Comparison of ENCODE assay signal across 1 cellular context in the genomic region with DNA sequence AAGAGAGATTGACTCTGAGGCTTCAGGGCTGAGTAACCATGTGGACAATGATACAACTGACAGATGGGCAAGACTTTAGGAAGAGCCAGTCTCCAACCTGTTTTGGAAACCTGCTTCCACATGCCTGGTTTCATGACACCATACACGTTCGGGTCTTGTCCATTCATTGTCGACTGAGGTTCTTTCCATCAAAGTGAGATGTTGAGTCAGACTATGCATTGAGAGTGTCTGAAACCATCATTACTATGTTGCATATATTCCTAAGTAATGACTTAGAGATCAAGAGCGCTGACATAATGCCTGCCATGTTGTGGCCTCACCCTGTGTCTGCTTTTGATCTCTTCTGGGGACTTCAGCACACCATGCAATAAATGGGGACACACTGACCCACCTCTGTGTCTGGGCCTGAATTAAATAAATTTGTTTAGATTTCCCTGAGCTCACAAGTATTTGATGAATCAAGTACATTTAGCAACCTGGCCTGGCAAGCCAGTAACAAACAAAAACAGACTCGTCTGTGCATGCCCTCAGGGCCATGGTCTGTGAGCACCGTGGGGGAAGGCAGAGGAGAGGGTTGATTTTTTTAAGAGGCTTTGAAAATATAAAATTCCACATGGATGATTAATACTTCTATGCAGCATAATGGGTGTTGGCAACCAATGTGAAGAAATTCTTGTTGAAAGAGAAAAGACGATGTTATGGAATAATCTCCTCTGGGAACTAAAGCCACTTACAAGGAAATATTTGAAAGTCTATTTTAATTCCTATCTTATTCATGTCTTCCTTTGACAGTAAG.
TF ChIP-seq lines count a peak whose summit lies in the region.

No MANE protein-coding gene starts in this region.

TF ChIP-seq in IMR-90, 13 proteins besides CTCF, POLR2A, EP300 and RAD21 (continued from another document):
- TF ChIP-seq USF2 (IDR thresholded peaks at IDR 0.05; ENCODE audit: low read depth, low read length) (no peak), CHD1 (IDR thresholded peaks at IDR 0.05; ENCODE audit: low read depth, low read length) (no peak), BHLHE40 (IDR thresholded peaks at IDR 0.05; ENCODE audit: low read depth, low read length) (no peak), RFX5 (IDR thresholded peaks at IDR 0.05; ENCODE audit: low read depth, low read length) (no peak), FOS (IDR thresholded peaks at IDR 0.05; ENCODE audit: low read depth, low read length) (no peak), MXI1 (IDR thresholded peaks at IDR 0.05; ENCODE audit: borderline replicate concordance, low read depth, low read length) (no peak), CEBPB (IDR thresholded peaks at IDR 0.05; ENCODE audit: low read depth, low read length) (no peak)
